In the genomic region with DNA sequence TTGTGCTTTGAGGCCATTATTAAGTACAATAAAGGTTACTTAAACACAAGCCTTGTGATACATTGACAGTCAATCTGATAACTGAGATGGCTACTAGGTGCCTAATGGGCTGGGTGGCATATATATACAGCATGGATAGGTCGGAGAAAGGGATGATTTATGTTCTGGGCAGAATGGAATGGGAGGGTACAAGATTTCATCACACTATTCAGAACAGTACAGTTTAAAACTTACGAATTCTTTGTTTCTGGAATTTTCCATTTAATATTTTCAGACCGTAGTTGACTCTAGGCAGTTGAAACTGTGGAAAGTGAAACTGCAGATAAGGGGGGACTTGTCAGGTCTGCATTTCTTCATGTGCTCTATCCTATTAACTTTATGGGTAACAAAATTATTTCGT, we compare ENCODE assay signal across 7 cellular contexts. TPM values are rescaled to one million over a fixed set of nuclear protein-coding genes. Genes with fewer than 3 reads are reported as not detected.
DNase-seq lines count a peak whose midpoint lies in the region; ATAC-seq, FAIRE-seq and TF ChIP-seq lines count a peak whose summit lies in the region.
"Not testable (repeated sequence)": the region's sequence is repeated elsewhere in the genome, so short reads cannot be mapped to it uniquely, and the experiment has no call there.

No MANE protein-coding gene starts in this region.

- ATAC-seq in RWPE2 (ENCODE audit: low read depth) = 0 out of 3 replicates have a peak, but pooled peaks have one; percentile 38
- peak; percentile 31 for ATAC-seq in esophagus mucosa
- peak; percentile 31 for ATAC-seq in Right ventricle myocardium superior (ENCODE audit: poor library complexity)

- peaks cover 20% of the 10 kb centered on the region for H3K36me3 Mint-ChIP-seq in activated naive CD8-positive, alpha-beta T cell treated with anti-CD3 and anti-CD28 coated beads for 36 hours
- H3K36me3 Mint-ChIP-seq in type B pancreatic cell = not testable (repeated sequence)

- H3K9me3 ChIP-seq in RWPE2 (ENCODE audit: severe bottlenecking); keratinocyte (ENCODE audit: control insufficient read depth, low read depth, low read length): not testable (repeated sequence)

- H3K4me3 Mint-ChIP-seq in activated naive CD8-positive, alpha-beta T cell treated with anti-CD3 and anti-CD28 coated beads for 36 hours; type B pancreatic cell: not testable (repeated sequence)

- not testable (repeated sequence) for H3K4me1 ChIP-seq in RWPE2 (ENCODE audit: insufficient read depth, poor library complexity, severe bottlenecking); keratinocyte (ENCODE audit: control insufficient read depth, extremely low read depth, insufficient read depth, low read length)

- H3K9me1 ChIP-seq in keratinocyte (ENCODE audit: control insufficient read depth, extremely low read depth, insufficient read depth, low read length) = not testable (repeated sequence)

- H3K79me2 ChIP-seq in keratinocyte (ENCODE audit: control insufficient read depth, insufficient read depth, low read length) = peaks cover 15% of the 10 kb centered on the region

- H3K4me2 ChIP-seq in keratinocyte (ENCODE audit: control insufficient read depth, extremely low read depth, insufficient read depth, low read depth, low read length) = not testable (repeated sequence)

- dilution Hi-C loops in keratinocyte (cut with MboI; ENCODE audit: extremely low pct_ligation_motif_present, low sequenced_read_pairs) = not testable (repeated sequence)

- not testable (repeated sequence) for H3K9ac ChIP-seq in keratinocyte (ENCODE audit: control insufficient read depth, extremely low read depth, insufficient read depth, low read length)

- H3K9me3 Mint-ChIP-seq in activated naive CD8-positive, alpha-beta T cell treated with anti-CD3 and anti-CD28 coated beads for 36 hours; type B pancreatic cell: not testable (repeated sequence)

- FAIRE-seq in H54 (lab: Jason Lieb, UNC) = not testable (repeated sequence)
- peak; percentile 83 for FAIRE-seq in keratinocyte (lab: Jason Lieb, UNC)

- H2AFZ ChIP-seq in keratinocyte (ENCODE audit: control insufficient read depth, low read length) = not testable (repeated sequence)

- not testable (repeated sequence) for TF ChIP-seq CTCF in RWPE2 (IDR thresholded peaks at IDR 0.05; ENCODE audit: poor library complexity, severe bottlenecking); keratinocyte (optimal IDR thresholded peaks at IDR 0.05 in 1 of 3, IDR thresholded peaks at IDR 0.05 in 1 of 3, conservative IDR thresholded peaks at IDR 0.05 in 1 of 3; ENCODE audit: extremely low read depth in 1 of 3, insufficient read depth in 2 of 3, low read length in 3 of 3); type B pancreatic cell (conservative IDR thresholded peaks at IDR 0.05)

- H3K27ac ChIP-seq in RWPE2 (ENCODE audit: poor library complexity, severe bottlenecking); keratinocyte (ENCODE audit: control insufficient read depth, insufficient read depth, low read length): not testable (repeated sequence)

- intact Hi-C loops in Right ventricle myocardium superior (cut with DNase I) = not testable (repeated sequence)

- not testable (repeated sequence) for H3K4me3 ChIP-seq in RWPE2 (ENCODE audit: severe bottlenecking); keratinocyte (ENCODE audit: control insufficient read depth in 2 of 3, extremely low read depth in 1 of 3, insufficient read depth in 2 of 3, low read depth in 1 of 3, low read length in 3 of 3)

- not testable (repeated sequence) for H3K36me3 ChIP-seq in RWPE2 (ENCODE audit: low read depth); keratinocyte (ENCODE audit: control insufficient read depth in 2 of 2, extremely low read depth in 1 of 2, insufficient read depth in 2 of 2, low read length in 2 of 2)

- not testable (repeated sequence) for H3K27me3 Mint-ChIP-seq in activated naive CD8-positive, alpha-beta T cell treated with anti-CD3 and anti-CD28 coated beads for 36 hours; type B pancreatic cell

- DNase-seq in H54 (ENCODE audit: insufficient read length, low spot score) = peak; percentile 0
- DNase-seq in RWPE2 (ENCODE audit: low spot score); activated naive CD8-positive, alpha-beta T cell treated with anti-CD3 and anti-CD28 coated beads for 36 hours; Right ventricle myocardium superior; keratinocyte (ENCODE audit: low read depth, low spot score); type B pancreatic cell (ENCODE audit: extremely low spot score, unreplicated experiment): not testable (repeated sequence)

- not testable (repeated sequence) for TF ChIP-seq POLR2A in H54 (IDR thresholded peaks at IDR 0.05; ENCODE audit: low read depth, low read length)

- H3K27ac Mint-ChIP-seq in activated naive CD8-positive, alpha-beta T cell treated with anti-CD3 and anti-CD28 coated beads for 36 hours = peak overlapping the region; percentile 51
- peak overlapping the region; percentile 15 for H3K27ac Mint-ChIP-seq in type B pancreatic cell

- not testable (repeated sequence) for H3K4me1 Mint-ChIP-seq in activated naive CD8-positive, alpha-beta T cell treated with anti-CD3 and anti-CD28 coated beads for 36 hours; type B pancreatic cell (ENCODE audit: unreplicated experiment)

- not testable (repeated sequence) for H3K27me3 ChIP-seq in RWPE2 (ENCODE audit: insufficient read depth, poor library complexity, severe bottlenecking); keratinocyte (ENCODE audit: control insufficient read depth, extremely low read depth, insufficient read depth, low read length)

- H4K20me1 ChIP-seq in keratinocyte (ENCODE audit: control insufficient read depth, extremely low read depth, insufficient read depth, low read length) = not testable (repeated sequence)

RNA-seq across cellular contexts. Expression of gene NPEPPS, which starts 23.8 kb away (rescaled TPM):
- 10 to 100 TPM; 82.1 to 96.1 TPM for total RNA-seq in activated naive CD8-positive, alpha-beta T cell treated with anti-CD3 and anti-CD28 coated beads for 36 hours
- 181 TPM for total RNA-seq in esophagus mucosa
- 97.3 TPM for total RNA-seq in Right ventricle myocardium superior
- polyA plus RNA-seq in keratinocyte = 72.3 to 122 TPM (median 106 TPM) in 3 replicates
- polyA plus RNA-seq in keratinocyte (2011; ENCODE audit: low read depth) = 244 TPM
- polyA plus RNA-seq in keratinocyte (2011; cell fraction: cytosol; rRNA removed) = 54.9 and 83.0 TPM in 2 replicates
- polyA plus RNA-seq in keratinocyte (2011; cell fraction: nucleus; rRNA removed) = 164 and 259 TPM in 2 replicates
- polyA plus RNA-seq in keratinocyte (2012; ENCODE audit: low replicate concordance) = 63.3 and 123 TPM in 2 replicates
- polyA minus RNA-seq in keratinocyte = 77.3 to 240 TPM (median 134 TPM) in 3 replicates
- polyA minus RNA-seq in keratinocyte (2011; cell fraction: cytosol; rRNA and poly(A)+ RNA removed) = 70.0 TPM
- 97.5 and 197 TPM in 2 replicates for polyA minus RNA-seq in keratinocyte (2011; cell fraction: nucleus; rRNA and poly(A)+ RNA removed)
- 150 and 186 TPM in 2 replicates for total RNA-seq in type B pancreatic cell (ENCODE audit: low replicate concordance)
